Comparison of ENCODE assay signal across 13 cellular contexts in the genomic region with DNA sequence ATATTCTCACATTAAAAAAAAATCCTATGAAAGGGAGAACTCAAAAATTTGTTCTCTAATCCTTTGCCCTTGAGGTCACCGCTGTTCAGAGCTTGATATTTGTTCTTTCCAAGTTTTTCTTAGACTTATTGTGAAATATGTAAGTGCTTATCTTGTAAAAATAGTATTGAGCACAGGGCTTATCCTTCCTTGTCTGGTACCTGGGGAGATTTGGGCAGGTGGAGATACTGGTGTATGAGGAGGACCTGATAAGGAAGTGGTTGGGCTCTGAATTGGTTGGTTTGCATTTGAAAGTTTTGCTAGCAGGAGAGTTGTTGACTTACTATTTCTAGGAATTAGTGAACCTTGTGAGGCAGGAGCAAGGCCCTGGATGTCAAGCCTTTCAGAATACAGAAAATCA.
"Had no signal": no experiment of that assay in that cellular context is flagged by ENCODE, and none has a peak within 500 bp of the region (broad histone marks: within the 10 kb centered on the region; RNA-seq: fewer than 3 reads in every experiment).

No MANE protein-coding gene starts in this region.

- H3K36me3 ChIP-seq: colonic mucosa, heart right ventricle, ovary, uterus had no signal

- H3K4me1 Mint-ChIP-seq: activated CD4-positive, alpha-beta T cell treated with anti-CD3 and anti-CD28 coated beads for 36 hours; neural crest cell had no signal

- H3K4me3 Mint-ChIP-seq: activated CD4-positive, alpha-beta T cell treated with anti-CD3 and anti-CD28 coated beads for 36 hours; activated CD8-positive, alpha-beta T cell treated with anti-CD3 and anti-CD28 coated beads for 36 hours; neural crest cell had no signal

- H3K27me3 ChIP-seq: colonic mucosa, heart right ventricle, ovary, uterus had no signal

- H3K9me3 ChIP-seq: colonic mucosa, heart right ventricle, ovary, uterus had no signal

- FAIRE-seq: small intestine had no signal

- H3K4me1 ChIP-seq: colonic mucosa, heart right ventricle, uterus had no signal

- H3K27me3 Mint-ChIP-seq: activated CD8-positive, alpha-beta T cell treated with anti-CD3 and anti-CD28 coated beads for 36 hours had no signal

- H3K4me3 ChIP-seq: colonic mucosa, heart right ventricle, ovary, uterus had no signal

- ATAC-seq: activated CD4-positive, alpha-beta T cell treated with anti-CD3 and anti-CD28 coated beads for 36 hours; activated CD8-positive, alpha-beta T cell treated with anti-CD3 and anti-CD28 coated beads for 36 hours had no signal

- DNase-seq: activated CD4-positive, alpha-beta T cell treated with anti-CD3 and anti-CD28 coated beads for 36 hours; activated CD8-positive, alpha-beta memory T cell treated with anti-CD3 and anti-CD28 coated beads, Interleukin-2, amount 50 U/mL, for 4 hours; activated CD8-positive, alpha-beta T cell treated with anti-CD3 and anti-CD28 coated beads for 36 hours; activated naive CD4-positive, alpha-beta T cell; colonic mucosa; effector CD4-positive, alpha-beta T cell; foreskin melanocyte; heart right ventricle; ovary; small intestine; uterus had no signal

- H3K27ac Mint-ChIP-seq: activated CD4-positive, alpha-beta T cell treated with anti-CD3 and anti-CD28 coated beads for 36 hours; activated CD8-positive, alpha-beta T cell treated with anti-CD3 and anti-CD28 coated beads for 36 hours had no signal

- H3K9me3 Mint-ChIP-seq: activated CD8-positive, alpha-beta T cell treated with anti-CD3 and anti-CD28 coated beads for 36 hours; neural crest cell had no signal

- H3K27ac ChIP-seq: colonic mucosa, heart right ventricle, uterus, VCaP had no signal
